20 cellular contexts compared by ENCODE assay signal in the genomic region with DNA sequence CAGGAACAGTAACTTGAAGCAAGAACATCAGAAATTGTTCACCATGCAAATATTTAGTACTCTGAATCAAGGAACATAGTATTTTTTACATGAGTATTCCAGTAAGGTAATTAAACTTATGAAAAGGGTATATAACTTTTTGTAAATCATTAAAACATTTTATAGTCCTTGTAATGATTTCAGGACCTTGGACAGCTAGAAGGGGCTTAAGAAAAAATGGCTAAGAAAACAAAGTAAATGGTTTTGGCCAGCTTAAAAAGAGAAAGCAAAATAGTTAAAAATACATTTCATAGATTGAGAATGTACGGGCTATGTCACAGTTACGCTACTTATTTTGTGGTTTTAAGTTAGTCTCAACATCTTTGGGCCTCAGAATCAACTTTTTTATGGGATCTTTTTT. TPM values are rescaled to one million over a fixed set of nuclear protein-coding genes. Genes with fewer than 3 reads are reported as not detected.
DNase-seq lines count a peak whose midpoint lies in the region; ATAC-seq and TF ChIP-seq lines count a peak whose summit lies in the region.
"Had no signal": no experiment of that assay in that cellular context is flagged by ENCODE, and none has a peak within 500 bp of the region (broad histone marks: within the 10 kb centered on the region; RNA-seq: fewer than 3 reads in every experiment).

No MANE protein-coding gene starts in this region.

- H3K9me3 Mint-ChIP-seq in stimulated activated effector memory CD8-positive, alpha-beta T cell treated with anti-CD3 and anti-CD28 coated beads, Interleukin-12 subunit alpha, Interleukin-12 subunit beta, amount 100 ng/mL, for 72 hours, result peaks cover 9% of the 10 kb centered on the region

- in situ Hi-C loops in astrocyte of the cerebellum (cut with HindIII; ENCODE audit: low sequenced_read_pairs), result no loop called here

- no peak overlapping the region for H3K27ac Mint-ChIP-seq in stimulated activated effector memory CD8-positive, alpha-beta T cell treated with anti-CD3 and anti-CD28 coated beads, Interleukin-12 subunit alpha, Interleukin-12 subunit beta, amount 100 ng/mL, for 72 hours
- H3K27ac Mint-ChIP-seq: stimulated activated memory B cell treated with anti-CD40 and anti-IgM and Interleukin-4, amounts not matched to agents 10 μg/mL and 1 μg/mL and 100 μg/mL, for 72 hours had no signal

- DNase-seq in EH (ENCODE audit: low read depth), result peak; percentile 27
- peak; percentile 33 for DNase-seq in LHCN-M2 (ENCODE audit: low read depth)
- DNase-seq in astrocyte of the cerebellum (ENCODE audit: low read depth), result peak; percentile 23
- DNase-seq in iris pigment epithelial cell (ENCODE audit: low read depth), result peak; percentile 50
- DNase-seq in SW480 (ENCODE audit: low spot score), result no peak
- no peak for DNase-seq in activated CD8-positive, alpha-beta memory T cell treated with anti-CD3 and anti-CD28 coated beads, Interleukin-2, amount 50 U/mL, for 4 hours
- no peak for DNase-seq in stimulated activated effector memory CD8-positive, alpha-beta T cell treated with anti-CD3 and anti-CD28 coated beads, Interleukin-12 subunit alpha, Interleukin-12 subunit beta, amount 100 ng/mL, for 72 hours (ENCODE audit: low spot score in 2 of 2)
- no peak for DNase-seq in stimulated activated naive CD8-positive, alpha-beta T cell treated with anti-CD3 and anti-CD28 coated beads, Interleukin-15, Interleukin-2, amounts not matched to agents 100 U/mL and 50 U/mL, for 24 hours
- DNase-seq: activated gamma-delta T cell; brain microvascular endothelial cell; DMS79 treated with DMSO at 0.1 percent for 48 hours; effector CD4-positive, alpha-beta T cell; foreskin melanocyte; GOT3; NCI-H1694; NCI-H510A treated with DMSO at 0.1 percent for 48 hours; sigmoid colon; WERI-Rb-1 had no signal

- no peak overlapping the region for H3K4me3 ChIP-seq in astrocyte of the cerebellum (ENCODE audit: low read depth, low read length)
- H3K4me3 ChIP-seq: BLaER1, sigmoid colon had no signal

- no peak overlapping the region for H3K4me3 Mint-ChIP-seq in stimulated activated effector memory CD8-positive, alpha-beta T cell treated with anti-CD3 and anti-CD28 coated beads, Interleukin-12 subunit alpha, Interleukin-12 subunit beta, amount 100 ng/mL, for 72 hours
- H3K4me3 Mint-ChIP-seq: stimulated activated memory B cell treated with anti-CD40 and anti-IgM and Interleukin-4, amounts not matched to agents 10 μg/mL and 1 μg/mL and 100 μg/mL, for 72 hours had no signal

- no peak for ATAC-seq in stimulated activated effector memory CD8-positive, alpha-beta T cell treated with anti-CD3 and anti-CD28 coated beads, Interleukin-12 subunit alpha, Interleukin-12 subunit beta, amount 100 ng/mL, for 72 hours
- no peak for ATAC-seq in stimulated activated naive CD8-positive, alpha-beta T cell treated with anti-CD3 and anti-CD28 coated beads, Interleukin-15, Interleukin-2, amounts not matched to agents 100 U/mL and 50 U/mL, for 24 hours
- ATAC-seq: stimulated activated memory B cell treated with anti-CD40 and anti-IgM and Interleukin-4, amounts not matched to agents 10 μg/mL and 1 μg/mL and 100 μg/mL, for 72 hours had no signal

- no peak for TF ChIP-seq CTCF in astrocyte of the cerebellum (IDR thresholded peaks at IDR 0.05; ENCODE audit: low read depth, low read length, missing control alignments)

- peaks cover 7% of the 10 kb centered on the region for H3K36me3 Mint-ChIP-seq in stimulated activated effector memory CD8-positive, alpha-beta T cell treated with anti-CD3 and anti-CD28 coated beads, Interleukin-12 subunit alpha, Interleukin-12 subunit beta, amount 100 ng/mL, for 72 hours

- H3K4me1 Mint-ChIP-seq in stimulated activated effector memory CD8-positive, alpha-beta T cell treated with anti-CD3 and anti-CD28 coated beads, Interleukin-12 subunit alpha, Interleukin-12 subunit beta, amount 100 ng/mL, for 72 hours, result no peaks in the 10 kb centered on the region
- H3K4me1 Mint-ChIP-seq: stimulated activated memory B cell treated with anti-CD40 and anti-IgM and Interleukin-4, amounts not matched to agents 10 μg/mL and 1 μg/mL and 100 μg/mL, for 72 hours had no signal

RNA-seq across cellular contexts. Expression of a gene that starts 26.7 kb away (rescaled TPM):
- 18.8 and 21.2 TPM in 2 replicates for total RNA-seq in LHCN-M2 (2014; rRNA removed)
- 5.5 TPM for polyA plus RNA-seq in LHCN-M2 (2012)

Comparison
In these comparisons a context has a peak if more than half of its experiments do, and no peak if none do; other contexts are left out.
1. DNase-seq: peak in EH (single experiment), LHCN-M2 (single experiment), astrocyte of the cerebellum (single experiment) and iris pigment epithelial cell (single experiment); none in SW480 (single experiment), activated CD8-positive, alpha-beta memory T cell treated with anti-CD3 and anti-CD28 coated beads, Interleukin-2, amount 50 U/mL, for 4 hours (single experiment), stimulated activated effector memory CD8-positive, alpha-beta T cell treated with anti-CD3 and anti-CD28 coated beads, Interleukin-12 subunit alpha, Interleukin-12 subunit beta, amount 100 ng/mL, for 72 hours (0 of 2) and stimulated activated naive CD8-positive, alpha-beta T cell treated with anti-CD3 and anti-CD28 coated beads, Interleukin-15, Interleukin-2, amounts not matched to agents 100 U/mL and 50 U/mL, for 24 hours (single experiment).